In genomic region chr7:30682131-30683083, GRCh38 we compare ENCODE assay signal across 9 cellular contexts. TPM values are rescaled to one million over a fixed set of nuclear protein-coding genes. Genes with fewer than 3 reads are reported as not detected.
DNase-seq lines count a peak whose midpoint lies in the region; ATAC-seq, FAIRE-seq and TF ChIP-seq lines count a peak whose summit lies in the region.
"Had no signal": no experiment of that assay in that cellular context is flagged by ENCODE, and none has a peak within 500 bp of the region (broad histone marks: within the 10 kb centered on the region; RNA-seq: fewer than 3 reads in every experiment).

CRHR2 (minus strand) TSS chr7:30682456; CDS start chr7:30682280, 176 bp downstream.

- no peak within 1 kb of the TSS for H3K27ac ChIP-seq in rectal smooth muscle tissue (ENCODE audit: low read depth, low read length)

- no peak for TF ChIP-seq CTCF in HFFc6 (IDR thresholded peaks at IDR 0.05)

- H3K4me1 ChIP-seq in rectal smooth muscle tissue (ENCODE audit: control insufficient read depth, insufficient read depth, low read length) = peaks cover 3% of the 10 kb centered on the region

- DNase-seq in activated CD4-positive, alpha-beta T cell treated with anti-CD3 and anti-CD28 coated beads for 36 hours = peak; percentile 61
- DNase-seq in activated CD4-positive, alpha-beta T cell treated with anti-CD3 and anti-CD28 coated beads, Interleukin-2, amount 50 U/mL, for 4 hours = no peak
- peak; percentile 75 for DNase-seq in activated CD8-positive, alpha-beta memory T cell treated with anti-CD3 and anti-CD28 coated beads for 24 hours
- DNase-seq in frontal cortex (ENCODE audit: low spot score in 2 of 2) = peak; percentile 40 to 51
- no peak for DNase-seq in HFFc6
- no peak for DNase-seq in mucosa of gallbladder (ENCODE audit: low spot score)

- peaks cover 7% of the 10 kb centered on the region for H3K4me1 Mint-ChIP-seq in activated CD4-positive, alpha-beta T cell treated with anti-CD3 and anti-CD28 coated beads for 36 hours
- 0 out of 2 replicates have a peak, but pooled peaks cover 5% of the 10 kb centered on the region for H3K4me1 Mint-ChIP-seq in HFFc6 (ENCODE audit: low read depth)

- POLR2A ChIA-PET in activated CD4-positive, alpha-beta T cell treated with anti-CD3 and anti-CD28 coated beads for 36 hours (lab: Charles Lee) = interaction anchor here (0.6 to 1.2 kb wide), 4 partner anchors 15 to 204 kb away, joined by 3 read pairs; partner anchors contain the start of gene NOD1

- peak; percentile 90 for ATAC-seq in activated CD4-positive, alpha-beta T cell treated with anti-CD3 and anti-CD28 coated beads for 36 hours
- no peak for ATAC-seq in HG02884 (IDR thresholded peaks at IDR 0.05; ENCODE audit: unreplicated experiment)

- peak within 1 kb of the TSS; percentile 50 for H3K4me3 ChIP-seq in rectal smooth muscle tissue (ENCODE audit: low read length)

- no peaks in the 10 kb centered on the region for H3K9me3 Mint-ChIP-seq in activated CD4-positive, alpha-beta T cell treated with anti-CD3 and anti-CD28 coated beads for 36 hours (ENCODE audit: low read depth)
- no peaks in the 10 kb centered on the region for H3K9me3 Mint-ChIP-seq in HFFc6

- intact Hi-C loops in activated CD4-positive, alpha-beta T cell treated with anti-CD3 and anti-CD28 coated beads for 36 hours (cut with DNase I, micrococcal nuclease) = loop anchor here (1.0 to 5.0 kb wide), 2 partner anchors 56 to 60 kb away; no protein-coding TSS in a partner anchor

- H3K27ac Mint-ChIP-seq in activated CD4-positive, alpha-beta T cell treated with anti-CD3 and anti-CD28 coated beads for 36 hours = no peak within 1 kb of the TSS
- no peak within 1 kb of the TSS for H3K27ac Mint-ChIP-seq in HFFc6

- H3K27me3 Mint-ChIP-seq in activated CD4-positive, alpha-beta T cell treated with anti-CD3 and anti-CD28 coated beads for 36 hours = peaks cover 42% of the 10 kb centered on the region
- H3K27me3 Mint-ChIP-seq in HFFc6 (ENCODE audit: insufficient read depth) = peaks cover 53% of the 10 kb centered on the region

- no peak for FAIRE-seq in frontal cortex (lab: Jason Lieb, UNC)
- FAIRE-seq: G401.6 had no signal

- H3K36me3 Mint-ChIP-seq in activated CD4-positive, alpha-beta T cell treated with anti-CD3 and anti-CD28 coated beads for 36 hours (ENCODE audit: low read depth) = no peaks in the 10 kb centered on the region
- no peaks in the 10 kb centered on the region for H3K36me3 Mint-ChIP-seq in HFFc6 (ENCODE audit: low read depth)

- no peak within 1 kb of the TSS for H3K9ac ChIP-seq in rectal smooth muscle tissue (ENCODE audit: low read length)

- no peaks in the 10 kb centered on the region for H3K36me3 ChIP-seq in rectal smooth muscle tissue (ENCODE audit: control insufficient read depth, insufficient read depth, low read length)

- H3K4me3 Mint-ChIP-seq in activated CD4-positive, alpha-beta T cell treated with anti-CD3 and anti-CD28 coated beads for 36 hours = peak within 1 kb of the TSS; percentile 46
- H3K4me3 Mint-ChIP-seq in HFFc6 = no peak within 1 kb of the TSS

- peaks cover 29% of the 10 kb centered on the region for H3K27me3 ChIP-seq in rectal smooth muscle tissue (ENCODE audit: control insufficient read depth, insufficient read depth, low read length)

- CTCF ChIA-PET in activated CD4-positive, alpha-beta T cell treated with anti-CD3 and anti-CD28 coated beads for 36 hours (lab: Charles Lee) = interaction anchor here (0.5 to 2.3 kb wide), 4 partner anchors 24 to 490 kb away, joined by 3 to 14 read pairs (median 6); no protein-coding TSS in a partner anchor

RNA-seq across cellular contexts. Expression of gene CRHR2, which starts in this region (rescaled TPM):
- not detected for total RNA-seq in activated CD4-positive, alpha-beta T cell treated with anti-CD3 and anti-CD28 coated beads for 36 hours
- total RNA-seq in frontal cortex = 0.41 TPM
- not detected for total RNA-seq in HFFc6 (2021; fragmentation: NEBNext Ultra II Directional; extraction: Animal tissue kit (Norgen Biotek cat#: 25700))
- 0.12 TPM for total RNA-seq in mucosa of gallbladder

Comparison
In these comparisons a context has a peak if more than half of its experiments do, and no peak if none do; other contexts are left out.
1. Peak in DNase-seq and ATAC-seq in activated CD4-positive, alpha-beta T cell treated with anti-CD3 and anti-CD28 coated beads for 36 hours; RNA of the gene not detected or under 1 TPM.
2. Peak in DNase-seq in frontal cortex; RNA of the gene not detected or under 1 TPM.